4 cellular contexts compared by ENCODE assay signal in genomic region chr1:207525239-207525638, GRCh38. TPM values are rescaled to one million over a fixed set of nuclear protein-coding genes. Genes with fewer than 3 reads are reported as not detected.
"Had no signal": no experiment of that assay in that cellular context is flagged by ENCODE, and none has a peak within 500 bp of the region (broad histone marks: within the 10 kb centered on the region; RNA-seq: fewer than 3 reads in every experiment).

No MANE protein-coding gene starts in this region.

RNA-seq across cellular contexts. Expression of gene CR1, which starts 29.3 kb away (rescaled TPM):
- total RNA-seq: dermis blood vessel endothelial cell, endothelial cell of umbilical vein, epithelial cell of proximal tubule, glomerular endothelial cell had no signal
